27 cellular contexts compared by ENCODE assay signal in genomic region chr15:42903388-42904324, GRCh38. TPM values are rescaled to one million over a fixed set of nuclear protein-coding genes. Genes with fewer than 3 reads are reported as not detected.
DNase-seq lines count a peak whose midpoint lies in the region; ATAC-seq, FAIRE-seq and TF ChIP-seq lines count a peak whose summit lies in the region.
"Had no signal": no experiment of that assay in that cellular context is flagged by ENCODE, and none has a peak within 500 bp of the region (broad histone marks: within the 10 kb centered on the region; RNA-seq: fewer than 3 reads in every experiment).

No MANE protein-coding gene starts in this region.

- H3K4me2 ChIP-seq in GM23338 (no peak overlapping the region), K562 (ENCODE audit: insufficient read depth, low read length) (no peak overlapping the region)
- H3K4me2 ChIP-seq: BLaER1 treated with 17β-estradiol and CSF1 and Interleukin-3, amounts not matched to agents 10 nM and 100 nM; neural progenitor cell; SK-N-SH had no signal

- H3K27me3 ChIP-seq in GM23338 (ENCODE audit: insufficient read depth) (no peaks in the 10 kb centered on the region), K562 (ENCODE audit: control insufficient read depth in 2 of 2, insufficient read depth in 2 of 2, low read length in 2 of 2) (no peaks in the 10 kb centered on the region)
- H3K27me3 ChIP-seq: BLaER1 treated with 17β-estradiol and CSF1 and Interleukin-3, amounts not matched to agents 10 nM and 100 nM; body of pancreas; esophagus muscularis mucosa; foreskin keratinocyte; neural progenitor cell; right lobe of liver; thyroid gland had no signal

- H3K79me2 ChIP-seq in GM23338 (replicated peaks; ENCODE audit: insufficient read depth) (peaks cover 28% of the 10 kb centered on the region), K562 (ENCODE audit: control insufficient read depth, insufficient read depth, low read length) (peaks cover 5% of the 10 kb centered on the region)

- no peak for TF ChIP-seq POLR2A in K562 (conservative IDR thresholded peaks at IDR 0.05)

- no peak for TF ChIP-seq RAD21 in K562 (CRISPR knock-in tag; conservative IDR thresholded peaks at IDR 0.05 in 1 of 2, IDR thresholded peaks at IDR 0.05 in 1 of 2)

- no peak for TF ChIP-seq EP300 in K562 (IDR thresholded peaks at IDR 0.05; ENCODE audit: low read length)

- H3K27me3 Mint-ChIP-seq in GM23338 (ENCODE audit: insufficient read depth, low read depth, poor library complexity), result peaks cover 4% of the 10 kb centered on the region
- H3K27me3 Mint-ChIP-seq in stimulated activated naive B cell treated with anti-CD40 and anti-IgM and Interleukin-4, amounts not matched to agents 10 μg/mL and 1 μg/mL and 100 μg/mL, for 72 hours, result no peaks in the 10 kb centered on the region

- H4K20me1 ChIP-seq in GM23338 (replicated peaks; ENCODE audit: insufficient read depth), result peaks cover 3% of the 10 kb centered on the region; the same call in 1 of the 2 replicates
- H4K20me1 ChIP-seq in K562 (replicated peaks; ENCODE audit: control insufficient read depth, insufficient read depth, low read length), result no peaks in the 10 kb centered on the region

- H3K4me1 ChIP-seq in GM23338 (ENCODE audit: insufficient read depth), result no peaks in the 10 kb centered on the region
- peaks cover 0 to 6% of the 10 kb centered on the region in 2 experiments; a peak in 3 of 5 replicates for H3K4me1 ChIP-seq in K562 (replicated peaks in 1 of 2; ENCODE audit: control insufficient read depth in 2 of 2, insufficient read depth in 2 of 2, low read length in 2 of 2)
- H3K4me1 ChIP-seq: BLaER1 treated with 17β-estradiol and CSF1 and Interleukin-3, amounts not matched to agents 10 nM and 100 nM; body of pancreas; neural progenitor cell; right lobe of liver; thyroid gland had no signal

- no peak overlapping the region for H3K4me3 Mint-ChIP-seq in GM23338
- no peak overlapping the region for H3K4me3 Mint-ChIP-seq in stimulated activated naive B cell treated with anti-CD40 and anti-IgM and Interleukin-4, amounts not matched to agents 10 μg/mL and 1 μg/mL and 100 μg/mL, for 72 hours
- H3K4me3 Mint-ChIP-seq: activated T-cell treated with anti-CD3 and anti-CD28 coated beads, Interleukin-2, amount 50 U/mL, for 72 hours; neural progenitor cell had no signal

- no peak for DNase-seq in GM23338 (ENCODE audit: low spot score)
- DNase-seq in K562 (ENCODE audit: extremely low read depth in 1 of 4, low spot score in 3 of 4), result no peak
- DNase-seq in left ventricle myocardium superior, result no peak
- DNase-seq in stimulated activated naive B cell treated with anti-CD40 and anti-IgM and Interleukin-4, amounts not matched to agents 10 μg/mL and 1 μg/mL and 100 μg/mL, for 72 hours, result no peak
- DNase-seq: activated CD4-positive, alpha-beta T cell treated with anti-CD3 and anti-CD28 coated beads, Interleukin-2, amount 50 U/mL, for 4 hours; activated CD4-positive, CD25-positive, alpha-beta regulatory T cell; activated T-cell treated with anti-CD3 and anti-CD28 coated beads, Interleukin-2, amount 50 U/mL, for 72 hours; body of pancreas; cerebellar nuclear complex; DMS153; foreskin keratinocyte; hippocampal formation; KBM-7; NCI-H1105; NCI-H187 treated with DMSO at 0.1 percent for 48 hours; NCI-H524; right lobe of liver; SK-N-SH; stimulated activated CD4-positive, alpha-beta T cell treated with anti-CD3 and anti-CD28 coated beads, Interleukin-12 subunit alpha, Interleukin-12 subunit beta, amount 100 ng/mL, for 4 hours; stimulated activated CD4-positive, alpha-beta T cell treated with anti-CD3 and anti-CD28 coated beads, Interleukin-2, amount 100 ng/mL, for 48 hours; thyroid gland had no signal

- no peaks in the 10 kb centered on the region for H3K9me3 ChIP-seq in K562 (replicated peaks; ENCODE audit: control insufficient read depth, insufficient read depth, low read depth, low read length)
- H3K9me3 ChIP-seq: body of pancreas, esophagus muscularis mucosa, right lobe of liver, SK-N-SH, thyroid gland had no signal

- H3K27ac Mint-ChIP-seq in GM23338, result no peak overlapping the region
- H3K27ac Mint-ChIP-seq in stimulated activated naive B cell treated with anti-CD40 and anti-IgM and Interleukin-4, amounts not matched to agents 10 μg/mL and 1 μg/mL and 100 μg/mL, for 72 hours, result no peak overlapping the region
- H3K27ac Mint-ChIP-seq: activated T-cell treated with anti-CD3 and anti-CD28 coated beads, Interleukin-2, amount 50 U/mL, for 72 hours; neural progenitor cell had no signal

- POLR2A ChIA-PET in K562 (lab: Yijun Ruan, JAX), result interaction anchor here (0.9 kb wide), 1 partner anchor 10 kb away, joined by 3 read pairs; no protein-coding TSS in a partner anchor

- peak; percentile 61 for FAIRE-seq in K562 (lab: Jason Lieb, UNC)

- H3K4me1 Mint-ChIP-seq in GM23338, result 0 out of 3 replicates have a peak, but pooled peaks cover 2% of the 10 kb centered on the region
- H3K4me1 Mint-ChIP-seq in stimulated activated naive B cell treated with anti-CD40 and anti-IgM and Interleukin-4, amounts not matched to agents 10 μg/mL and 1 μg/mL and 100 μg/mL, for 72 hours, result peaks cover 10 to 11% of the 10 kb centered on the region in 2 donors
- H3K4me1 Mint-ChIP-seq: neural progenitor cell had no signal

- ATAC-seq in GM23338 (no peak), K562 (no peak; the same call in 2 of the 3 replicates), left ventricle myocardium superior (peak; percentile 65), HG03139 (IDR thresholded peaks at IDR 0.05; ENCODE audit: unreplicated experiment) (no peak), GM19023 (IDR thresholded peaks at IDR 0.05; ENCODE audit: unreplicated experiment) (no peak), HG03439 (IDR thresholded peaks at IDR 0.05; ENCODE audit: unreplicated experiment) (no peak)
- ATAC-seq in stimulated activated naive B cell treated with anti-CD40 and anti-IgM and Interleukin-4, amounts not matched to agents 10 μg/mL and 1 μg/mL and 100 μg/mL, for 72 hours (replicated peaks), result peak; percentile 46 to 59
- ATAC-seq: activated T-cell treated with anti-CD3 and anti-CD28 coated beads, Interleukin-2, amount 50 U/mL, for 72 hours; body of pancreas; foreskin keratinocyte; right lobe of liver had no signal

- no peaks in the 10 kb centered on the region for H3K36me3 Mint-ChIP-seq in GM23338 (ENCODE audit: low read depth)
- peaks cover 3 to 7% of the 10 kb centered on the region in 2 donors for H3K36me3 Mint-ChIP-seq in stimulated activated naive B cell treated with anti-CD40 and anti-IgM and Interleukin-4, amounts not matched to agents 10 μg/mL and 1 μg/mL and 100 μg/mL, for 72 hours

- H3K9ac ChIP-seq in K562 (ENCODE audit: insufficient read depth in 1 of 2, low read depth in 2 of 2, low read length in 2 of 2), result no peak overlapping the region
- H3K9ac ChIP-seq: BLaER1 treated with 17β-estradiol and CSF1 and Interleukin-3, amounts not matched to agents 10 nM and 100 nM; neural progenitor cell; SK-N-SH had no signal

- TF ChIP-seq CTCF in GM23338 (conservative IDR thresholded peaks at IDR 0.05; ENCODE audit: low read depth in 2 of 2) (no peak), K562 (IDR thresholded peaks at IDR 0.05 in 2 of 3, conservative IDR thresholded peaks at IDR 0.05 in 1 of 3; ENCODE audit: insufficient read depth in 2 of 3, low read depth in 1 of 3, low read length in 3 of 3) (no peak)

- H3K4me3 ChIP-seq in GM23338 (no peak overlapping the region), K562 (no peak overlapping the region)
- H3K4me3 ChIP-seq: BLaER1 treated with 17β-estradiol and CSF1 and Interleukin-3, amounts not matched to agents 10 nM and 100 nM; body of pancreas; esophagus muscularis mucosa; neural progenitor cell; right lobe of liver; thyroid gland had no signal

- intact Hi-C loops in K562 (cut with micrococcal nuclease) (no loop called here), left ventricle myocardium superior (cut with micrococcal nuclease) (no loop called here)

- H3K9me2 ChIP-seq in GM23338 (ENCODE audit: insufficient read depth), result no peaks in the 10 kb centered on the region
- H3K9me2 ChIP-seq: SK-N-SH had no signal

- no peaks in the 10 kb centered on the region for H3F3A ChIP-seq in GM23338 (replicated peaks; ENCODE audit: low read depth)

- CTCF ChIA-PET in K562 (lab: Yijun Ruan, JAX; ENCODE audit: low intra/inter-chr PET ratio), result no interaction called here

- H3K36me3 ChIP-seq in GM23338 (ENCODE audit: insufficient read depth) (no peaks in the 10 kb centered on the region), K562 (ENCODE audit: control insufficient read depth, insufficient read depth, low read length) (no peaks in the 10 kb centered on the region; the same call in 2 of the 3 replicates)
- H3K36me3 ChIP-seq: esophagus muscularis mucosa, neural progenitor cell, right lobe of liver, thyroid gland had no signal

- 48% methylated on average over 5 of the region's 5 CpGs for WGBS in K562 (ENCODE audit: insufficient coverage, low coverage, missing lambda C conversion rate)

- BruUV-seq in K562 (replicated peaks; lab: Mats Ljungman, UMichigan), result no TSS peak

- H2AFZ ChIP-seq in GM23338, result no peak overlapping the region
- no peak overlapping the region for H2AFZ ChIP-seq in K562 (ENCODE audit: low read depth, low read length)
- H2AFZ ChIP-seq: neural progenitor cell had no signal

- H3K27ac ChIP-seq in GM23338 (ENCODE audit: low read depth) (peak overlapping the region; percentile 65; the same call in 1 of the 2 replicates), K562 (ENCODE audit: extremely low read depth, low read depth, low read length) (no peak overlapping the region)
- H3K27ac ChIP-seq: BLaER1 treated with 17β-estradiol and CSF1 and Interleukin-3, amounts not matched to agents 10 nM and 100 nM; body of pancreas; foreskin keratinocyte; neural progenitor cell; right lobe of liver; thyroid gland had no signal

- H3K9me1 ChIP-seq in K562 (ENCODE audit: control insufficient read depth, insufficient read depth, low read length), result no peaks in the 10 kb centered on the region

- in situ Hi-C loops in K562 (cut with MboI), result no loop called here

- no peaks in the 10 kb centered on the region for H3K9me3 Mint-ChIP-seq in GM23338
- H3K9me3 Mint-ChIP-seq in stimulated activated naive B cell treated with anti-CD40 and anti-IgM and Interleukin-4, amounts not matched to agents 10 μg/mL and 1 μg/mL and 100 μg/mL, for 72 hours, result no peaks in the 10 kb centered on the region
- H3K9me3 Mint-ChIP-seq: activated T-cell treated with anti-CD3 and anti-CD28 coated beads, Interleukin-2, amount 50 U/mL, for 72 hours; neural progenitor cell had no signal

RNA-seq across cellular contexts. Expression of gene TTBK2, which starts 16.9 kb away (rescaled TPM):
- 14.3 and 15.9 TPM in 2 replicates for total RNA-seq in GM23338 (2014; rRNA removed; shearing (Covaris generic))
- polyA plus RNA-seq in GM23338 (2016; fragmentation: Nextera tagmentation; extraction: Ambion mirVana) (5.8 and 6.1 TPM in 2 replicates), K562 (2011; rRNA removed) (6.4 and 7.9 TPM in 2 replicates), K562 (2014; fragmentation: Illumina TruSeq; extraction: Trizol) (4.1 and 4.8 TPM in 2 replicates), K562 (2014; fragmentation: Nextera tagmentation; extraction: Ambion mirVana) (1 to 10 TPM in 1 of 2 experiments, under 1 TPM in 1; 0.89 to 1.2 TPM), K562 (2014; rRNA removed) (3.2 and 4.0 TPM in 2 replicates)
- 10.0 and 27.3 TPM in 2 replicates for total RNA-seq in K562 (2011; cell fraction: chromatin; rRNA removed; ENCODE audit: low replicate concordance)
- 6.7 and 8.4 TPM in 2 replicates for total RNA-seq in K562 (2011; cell fraction: nucleolus; rRNA removed)
- 13.1 and 14.7 TPM in 2 replicates for total RNA-seq in K562 (2011; cell fraction: nucleoplasm; rRNA removed)
- total RNA-seq in K562 (2014; rRNA removed) (3.7 and 4.4 TPM in 2 replicates), K562 (2014; rRNA removed; fragmentation: Illumina TruSeq; extraction: Trizol) (7.0 and 7.1 TPM in 2 replicates), K562 (2015; rRNA removed; fragmentation: Illumina TruSeq; extraction: Trizol) (5.7 and 6.1 TPM in 2 replicates), K562 (2021) (8.0 and 8.5 TPM in 2 replicates), left ventricle myocardium superior (20.9 TPM)
- 1.4 and 4.2 TPM in 2 replicates for polyA plus RNA-seq in K562 (2011; cell fraction: cytosol; rRNA removed)
- 8.2 and 10.5 TPM in 2 replicates for polyA plus RNA-seq in K562 (2011; cell fraction: nucleus; rRNA removed)
- polyA plus RNA-seq in K562 (2012), result 3.1 and 5.6 TPM in 2 replicates
- 15.6 and 21.6 TPM in 2 replicates for polyA minus RNA-seq in K562 (2011; rRNA and poly(A)+ RNA removed)
- polyA minus RNA-seq in K562 (2011; cell fraction: cytosol; rRNA and poly(A)+ RNA removed), result 4.6 and 6.6 TPM in 2 replicates
- polyA minus RNA-seq in K562 (2011; cell fraction: nucleus; rRNA and poly(A)+ RNA removed), result 5.3 and 11.1 TPM in 2 replicates

Comparison
In these comparisons a context has a peak if more than half of its experiments do, and no peak if none do; other contexts are left out.
1. ATAC-seq: peak in left ventricle myocardium superior (single experiment) and stimulated activated naive B cell treated with anti-CD40 and anti-IgM and Interleukin-4, amounts not matched to agents 10 μg/mL and 1 μg/mL and 100 μg/mL, for 72 hours (2 of 2); none in GM23338 (single experiment), K562 (single experiment), HG03139 (single experiment), GM19023 (single experiment) and HG03439 (single experiment).